ENCODE assay signal across 1 cellular context in the genomic region with DNA sequence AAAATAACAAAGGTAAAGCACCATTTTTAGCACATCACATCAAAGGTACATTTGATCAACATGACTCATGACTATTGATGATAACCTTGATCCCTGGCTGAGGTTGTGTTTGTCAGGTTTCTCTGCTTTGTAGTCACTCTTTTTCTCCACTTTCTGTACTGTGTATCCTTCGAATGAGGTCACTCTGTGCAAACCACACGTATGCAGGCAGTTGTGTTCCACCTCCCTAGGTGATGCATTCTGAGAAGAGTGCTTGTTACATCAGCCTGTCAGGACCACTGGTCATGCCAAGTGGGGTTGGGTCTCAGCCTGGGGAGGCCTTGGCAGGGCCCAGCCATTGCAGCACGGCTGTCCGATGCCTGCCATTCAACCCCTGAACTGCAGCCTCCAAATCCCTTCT.
TF ChIP-seq lines count a peak whose summit lies in the region.

No MANE protein-coding gene starts in this region.

TF ChIP-seq in HepG2, 621 proteins besides CTCF, POLR2A, EP300 and RAD21 (continued from another document):
- TF ChIP-seq ZHX2 (IDR thresholded peaks at IDR 0.05; ENCODE audit: low read depth) (no peak), ZHX2 (CRISPR knock-in tag; IDR thresholded peaks at IDR 0.05; ENCODE audit: borderline replicate concordance) (no peak), ATF7 (IDR thresholded peaks at IDR 0.05) (peak; percentile 44; the same call in 1 of the 2 replicates), ATF7 (CRISPR knock-in tag; IDR thresholded peaks at IDR 0.05) (no peak), IKZF5 (CRISPR knock-in tag; IDR thresholded peaks at IDR 0.05) (0 out of 2 replicates have a peak, but pooled peaks have one; percentile 33), NR2F1 (CRISPR knock-in tag; IDR thresholded peaks at IDR 0.05) (peak; percentile 45 to 76; a peak in 3 of 4 replicates), BHLHE40 (IDR thresholded peaks at IDR 0.05; ENCODE audit: low read length) (0 out of 2 replicates have a peak, but pooled peaks have one; percentile 18), FOXK1 (CRISPR knock-in tag; IDR thresholded peaks at IDR 0.05; ENCODE audit: borderline replicate concordance, low read depth) (peak; percentile 33; the same call in 1 of the 2 replicates), ZBTB37 (CRISPR knock-in tag; IDR thresholded peaks at IDR 0.05) (no peak), ATF3 (CRISPR knock-in tag; IDR thresholded peaks at IDR 0.05) (peak; percentile 59), FOXO1 (CRISPR knock-in tag; IDR thresholded peaks at IDR 0.05) (peak; percentile 67; the same call in 1 of the 2 replicates), SAP130 (CRISPR knock-in tag; IDR thresholded peaks at IDR 0.05; ENCODE audit: low read depth) (peak; percentile 54), ZNF710 (CRISPR knock-in tag; IDR thresholded peaks at IDR 0.05; ENCODE audit: borderline replicate concordance) (0 out of 2 replicates have a peak, but pooled peaks have one; percentile 23), MED1 (CRISPR knock-in tag; IDR thresholded peaks at IDR 0.05) (peak; percentile 58), HOXA9 (CRISPR knock-in tag; IDR thresholded peaks at IDR 0.05; ENCODE audit: borderline replicate concordance) (no peak), ZNF777 (CRISPR knock-in tag; IDR thresholded peaks at IDR 0.05) (no peak), ZNF12 (CRISPR knock-in tag; IDR thresholded peaks at IDR 0.05) (peak; percentile 92), THRA (CRISPR knock-in tag; IDR thresholded peaks at IDR 0.05; ENCODE audit: borderline replicate concordance) (peak; percentile 36; the same call in 1 of the 2 replicates), MIER3 (CRISPR knock-in tag; IDR thresholded peaks at IDR 0.05; ENCODE audit: borderline replicate concordance) (peak; percentile 51; the same call in 1 of the 2 replicates), ZBTB21 (CRISPR knock-in tag; IDR thresholded peaks at IDR 0.05) (peak; percentile 92), ZFY (CRISPR knock-in tag; IDR thresholded peaks at IDR 0.05) (no peak), TRIM24 (CRISPR knock-in tag; IDR thresholded peaks at IDR 0.05) (0 out of 2 replicates have a peak, but pooled peaks have one; percentile 25), CREB1 (IDR thresholded peaks at IDR 0.05) (peak; percentile 67), CREB1 (CRISPR knock-in tag; IDR thresholded peaks at IDR 0.05) (no peak), FOXP1 (IDR thresholded peaks at IDR 0.05) (no peak), FOXP1 (CRISPR knock-in tag; IDR thresholded peaks at IDR 0.05) (peak; percentile 36)
- TF ChIP-seq, protein P1, sequence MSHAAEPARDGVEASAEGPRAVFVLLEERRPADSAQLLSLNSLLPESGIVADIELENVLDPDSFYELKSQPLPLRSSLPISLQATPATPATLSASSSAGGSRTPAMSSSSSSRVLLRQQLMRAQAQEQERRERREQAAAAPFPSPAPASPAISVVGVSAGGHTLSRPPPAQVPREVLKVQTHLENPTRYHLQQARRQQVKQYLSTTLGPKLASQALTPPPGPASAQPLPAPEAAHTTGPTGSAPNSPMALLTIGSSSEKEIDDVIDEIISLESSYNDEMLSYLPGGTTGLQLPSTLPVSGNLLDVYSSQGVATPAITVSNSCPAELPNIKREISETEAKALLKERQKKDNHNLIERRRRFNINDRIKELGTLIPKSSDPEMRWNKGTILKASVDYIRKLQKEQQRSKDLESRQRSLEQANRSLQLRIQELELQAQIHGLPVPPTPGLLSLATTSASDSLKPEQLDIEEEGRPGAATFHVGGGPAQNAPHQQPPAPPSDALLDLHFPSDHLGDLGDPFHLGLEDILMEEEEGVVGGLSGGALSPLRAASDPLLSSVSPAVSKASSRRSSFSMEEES (CRISPR knock-in tag; IDR thresholded peaks at IDR 0.05), result peak; percentile 42; the same call in 1 of the 2 replicates
- TF ChIP-seq, protein P2, sequence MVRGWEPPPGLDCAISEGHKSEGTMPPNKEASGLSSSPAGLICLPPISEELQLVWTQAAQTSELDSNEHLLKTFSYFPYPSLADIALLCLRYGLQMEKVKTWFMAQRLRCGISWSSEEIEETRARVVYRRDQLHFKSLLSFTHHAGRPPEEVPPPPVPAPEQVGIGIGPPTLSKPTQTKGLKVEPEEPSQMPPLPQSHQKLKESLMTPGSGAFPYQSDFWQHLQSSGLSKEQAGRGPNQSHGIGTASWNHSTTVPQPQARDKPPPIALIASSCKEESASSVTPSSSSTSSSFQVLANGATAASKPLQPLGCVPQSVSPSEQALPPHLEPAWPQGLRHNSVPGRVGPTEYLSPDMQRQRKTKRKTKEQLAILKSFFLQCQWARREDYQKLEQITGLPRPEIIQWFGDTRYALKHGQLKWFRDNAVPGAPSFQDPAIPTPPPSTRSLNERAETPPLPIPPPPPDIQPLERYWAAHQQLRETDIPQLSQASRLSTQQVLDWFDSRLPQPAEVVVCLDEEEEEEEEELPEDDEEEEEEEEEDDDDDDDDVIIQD (CRISPR knock-in tag; IDR thresholded peaks at IDR 0.05; ENCODE audit: low read depth), result peak; percentile 77; the same call in 1 of the 2 replicates
- TF ChIP-seq, protein P3, sequence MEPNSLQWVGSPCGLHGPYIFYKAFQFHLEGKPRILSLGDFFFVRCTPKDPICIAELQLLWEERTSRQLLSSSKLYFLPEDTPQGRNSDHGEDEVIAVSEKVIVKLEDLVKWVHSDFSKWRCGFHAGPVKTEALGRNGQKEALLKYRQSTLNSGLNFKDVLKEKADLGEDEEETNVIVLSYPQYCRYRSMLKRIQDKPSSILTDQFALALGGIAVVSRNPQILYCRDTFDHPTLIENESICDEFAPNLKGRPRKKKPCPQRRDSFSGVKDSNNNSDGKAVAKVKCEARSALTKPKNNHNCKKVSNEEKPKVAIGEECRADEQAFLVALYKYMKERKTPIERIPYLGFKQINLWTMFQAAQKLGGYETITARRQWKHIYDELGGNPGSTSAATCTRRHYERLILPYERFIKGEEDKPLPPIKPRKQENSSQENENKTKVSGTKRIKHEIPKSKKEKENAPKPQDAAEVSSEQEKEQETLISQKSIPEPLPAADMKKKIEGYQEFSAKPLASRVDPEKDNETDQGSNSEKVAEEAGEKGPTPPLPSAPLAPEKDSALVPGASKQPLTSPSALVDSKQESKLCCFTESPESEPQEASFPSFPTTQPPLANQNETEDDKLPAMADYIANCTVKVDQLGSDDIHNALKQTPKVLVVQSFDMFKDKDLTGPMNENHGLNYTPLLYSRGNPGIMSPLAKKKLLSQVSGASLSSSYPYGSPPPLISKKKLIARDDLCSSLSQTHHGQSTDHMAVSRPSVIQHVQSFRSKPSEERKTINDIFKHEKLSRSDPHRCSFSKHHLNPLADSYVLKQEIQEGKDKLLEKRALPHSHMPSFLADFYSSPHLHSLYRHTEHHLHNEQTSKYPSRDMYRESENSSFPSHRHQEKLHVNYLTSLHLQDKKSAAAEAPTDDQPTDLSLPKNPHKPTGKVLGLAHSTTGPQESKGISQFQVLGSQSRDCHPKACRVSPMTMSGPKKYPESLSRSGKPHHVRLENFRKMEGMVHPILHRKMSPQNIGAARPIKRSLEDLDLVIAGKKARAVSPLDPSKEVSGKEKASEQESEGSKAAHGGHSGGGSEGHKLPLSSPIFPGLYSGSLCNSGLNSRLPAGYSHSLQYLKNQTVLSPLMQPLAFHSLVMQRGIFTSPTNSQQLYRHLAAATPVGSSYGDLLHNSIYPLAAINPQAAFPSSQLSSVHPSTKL (CRISPR knock-in tag; IDR thresholded peaks at IDR 0.05), result peak; percentile 60; the same call in 1 of the 2 replicates
